Comparison of ENCODE assay signal across 16 cellular contexts in genomic region chr5:58044166-58044565, GRCh38.
"Had no signal": no experiment of that assay in that cellular context is flagged by ENCODE, and none has a peak within 500 bp of the region (broad histone marks: within the 10 kb centered on the region; RNA-seq: fewer than 3 reads in every experiment).

No MANE protein-coding gene starts in this region.

- H3K4me3 ChIP-seq: coronary artery, dorsolateral prefrontal cortex, gastrocnemius medialis, heart right ventricle, mucosa of descending colon, tibial artery, upper lobe of right lung had no signal

- DNase-seq: central memory CD4-positive, alpha-beta T cell; dorsolateral prefrontal cortex; effector CD8-positive, alpha-beta T cell; gastrocnemius medialis; heart right ventricle; immature natural killer cell; left ventricle myocardium superior; mucosa of descending colon; naive thymus-derived CD8-positive, alpha-beta T cell; stimulated activated CD4-positive, alpha-beta T cell treated with anti-CD3 and anti-CD28 coated beads, Interleukin-15, amount 100 ng/mL, for 24 hours; stimulated activated CD4-positive, alpha-beta T cell treated with anti-CD3 and anti-CD28 coated beads, Interleukin-1b, Interleukin-23, amount 100 ng/mL, for 48 hours; stimulated activated CD4-positive, alpha-beta T cell treated with anti-CD3 and anti-CD28 coated beads, Interleukin-4, amount 100 ng/mL, for 24 hours; tibial artery; upper lobe of right lung had no signal

- H3K4me1 ChIP-seq: gastrocnemius medialis, tibial artery, upper lobe of right lung had no signal

- H3K36me3 ChIP-seq: gastrocnemius medialis, heart right ventricle, neutrophil, tibial artery, upper lobe of right lung had no signal

- H3K27ac ChIP-seq: coronary artery, gastrocnemius medialis, neutrophil, tibial artery, upper lobe of right lung had no signal

- H3K9me3 ChIP-seq: gastrocnemius medialis, heart right ventricle, mucosa of descending colon, neutrophil, tibial artery, upper lobe of right lung had no signal

- H3K27me3 ChIP-seq: dorsolateral prefrontal cortex, gastrocnemius medialis, heart right ventricle, neutrophil, tibial artery, upper lobe of right lung had no signal
